8 cellular contexts compared by ENCODE assay signal in genomic region chr20:45293041-45294002, GRCh38. TPM values are rescaled to one million over a fixed set of nuclear protein-coding genes. Genes with fewer than 3 reads are reported as not detected.
DNase-seq lines count a peak whose midpoint lies in the region; ATAC-seq and TF ChIP-seq lines count a peak whose summit lies in the region.

No MANE protein-coding gene starts in this region.

- H3K4me1 Mint-ChIP-seq in endothelial cell (ENCODE audit: unreplicated experiment), result peaks cover 6% of the 10 kb centered on the region

- H3K27me3 Mint-ChIP-seq in endothelial cell (ENCODE audit: unreplicated experiment), result no peaks in the 10 kb centered on the region

- H3K36me3 Mint-ChIP-seq in endothelial cell (ENCODE audit: low read depth, unreplicated experiment), result no peaks in the 10 kb centered on the region

- ATAC-seq in HG03103 (IDR thresholded peaks at IDR 0.05; ENCODE audit: low read depth, unreplicated experiment), result peak; percentile 63
- no peak for ATAC-seq in GM18520 (IDR thresholded peaks at IDR 0.05; ENCODE audit: unreplicated experiment)

- no peaks in the 10 kb centered on the region for H3K9me3 Mint-ChIP-seq in endothelial cell (ENCODE audit: unreplicated experiment)

- peak; percentile 93 for DNase-seq in DMS 273 (lab: John Stamatoyannopoulos, UW; ENCODE audit: unreplicated experiment)
- peak; percentile 29 for DNase-seq in NCI-H748 treated with DMSO at 0.1 percent for 48 hours (lab: John Stamatoyannopoulos, UW)
- peak; percentile 41 for DNase-seq in activated CD8-positive, alpha-beta memory T cell treated with anti-CD3 and anti-CD28 coated beads, Interleukin-2, amount 50 U/mL, for 24 hours (ENCODE audit: extremely low read depth)
- peak; percentile 89 for DNase-seq in endothelial cell (ENCODE audit: low spot score)
- peak; percentile 66 for DNase-seq in midbrain (lab: John Stamatoyannopoulos, UW)
- DNase-seq in stimulated activated CD8-positive, alpha-beta memory T cell treated with anti-CD3 and anti-CD28 coated beads, Interleukin-15, amount 100 ng/mL, for 4 hours (ENCODE audit: low read depth in 2 of 2), result peak; percentile 50 to 57

- no peak overlapping the region for H3K4me3 Mint-ChIP-seq in endothelial cell (ENCODE audit: unreplicated experiment)

- TF ChIP-seq CTCF in endothelial cell (IDR thresholded peaks at IDR 0.05; ENCODE audit: unreplicated experiment), result peak; percentile 98

- H3K27ac Mint-ChIP-seq in endothelial cell (ENCODE audit: unreplicated experiment), result no peak overlapping the region

RNA-seq across cellular contexts. Expression of gene RBPJL, which starts 13.3 kb away (rescaled TPM):
- not detected for total RNA-seq in endothelial cell (ENCODE audit: unreplicated experiment)

RNA-seq across cellular contexts. Expression of gene MATN4, which starts 14.8 kb away (rescaled TPM):
- not detected for total RNA-seq in endothelial cell (ENCODE audit: unreplicated experiment)

RNA-seq across cellular contexts. Expression of gene SLPI, which starts 39.0 kb away (rescaled TPM):
- total RNA-seq in endothelial cell (ENCODE audit: unreplicated experiment), result 0.82 TPM

RNA-seq across cellular contexts. Expression of gene SDC4, which starts 54.9 kb away (rescaled TPM):
- total RNA-seq in endothelial cell (ENCODE audit: unreplicated experiment), result 7.4 TPM

Comparison
In these comparisons a context has a peak if more than half of its experiments do, and no peak if none do; other contexts are left out.
1. DNase-seq: peak in every context shown above with its lines; median percentile 93 in DMS 273; 89 in endothelial cell; 66 in midbrain; 54 in stimulated activated CD8-positive, alpha-beta memory T cell treated with anti-CD3 and anti-CD28 coated beads, Interleukin-15, amount 100 ng/mL, for 4 hours; 41 in activated CD8-positive, alpha-beta memory T cell treated with anti-CD3 and anti-CD28 coated beads, Interleukin-2, amount 50 U/mL, for 24 hours; 29 in NCI-H748 treated with DMSO at 0.1 percent for 48 hours.